ENCODE assay signal across 15 cellular contexts in the genomic region with DNA sequence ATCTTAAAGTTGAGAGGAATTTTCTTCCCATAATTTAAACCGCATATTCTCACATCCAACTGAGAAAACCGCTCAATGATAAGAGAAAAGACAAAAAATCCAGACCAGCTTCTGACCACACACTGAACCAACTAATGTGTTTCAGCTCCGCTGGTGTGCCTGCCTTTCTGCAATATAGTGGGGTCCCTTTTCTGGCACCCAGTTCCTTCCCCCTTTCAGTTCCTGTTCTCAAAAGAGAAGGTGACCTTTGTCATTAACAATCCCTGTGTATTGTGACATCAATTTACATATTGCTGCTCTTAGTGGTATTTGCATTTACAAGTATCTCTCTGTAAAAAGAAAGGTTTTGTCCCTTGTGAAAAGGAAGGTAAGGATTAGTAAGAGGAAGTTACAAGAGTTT. TPM values are rescaled to one million over a fixed set of nuclear protein-coding genes. Genes with fewer than 3 reads are reported as not detected.
DNase-seq lines count a peak whose midpoint lies in the region; ATAC-seq, FAIRE-seq and TF ChIP-seq lines count a peak whose summit lies in the region.
"Had no signal": no experiment of that assay in that cellular context is flagged by ENCODE, and none has a peak within 500 bp of the region (broad histone marks: within the 10 kb centered on the region; RNA-seq: fewer than 3 reads in every experiment).

No MANE protein-coding gene starts in this region.

- ATAC-seq in GM18511 (IDR thresholded peaks at IDR 0.05; ENCODE audit: unreplicated experiment): peak; percentile 98
- peak; percentile 95 for ATAC-seq in GM21529 (IDR thresholded peaks at IDR 0.05; ENCODE audit: unreplicated experiment)
- ATAC-seq in HG03439 (IDR thresholded peaks at IDR 0.05; ENCODE audit: unreplicated experiment): peak; percentile 86
- ATAC-seq in activated T-helper 17 cell treated with anti-CD3 and anti-CD28 coated beads, Interleukin-2, amount 50 U/mL, for 72 hours (replicated peaks): no peak
- ATAC-seq: K562 had no signal

- peaks cover 44% of the 10 kb centered on the region for H3K4me1 Mint-ChIP-seq in dendritic cell treated with granulocyte-macrophage colony-stimulating factor and Interleukin-4, amounts not matched to agents 40 ng/mL and 50 ng/mL, for 4 days (ENCODE audit: low read depth)
- H3K4me1 Mint-ChIP-seq in activated T-helper 17 cell treated with anti-CD3 and anti-CD28 coated beads, Interleukin-2, amount 50 U/mL, for 72 hours: no peaks in the 10 kb centered on the region
- H3K4me1 Mint-ChIP-seq in HFFc6 (ENCODE audit: low read depth): no peaks in the 10 kb centered on the region

- H3K9me3 Mint-ChIP-seq in dendritic cell treated with granulocyte-macrophage colony-stimulating factor and Interleukin-4, amounts not matched to agents 40 ng/mL and 50 ng/mL, for 4 days: no peaks in the 10 kb centered on the region
- H3K9me3 Mint-ChIP-seq in activated T-helper 17 cell treated with anti-CD3 and anti-CD28 coated beads, Interleukin-2, amount 50 U/mL, for 72 hours: no peaks in the 10 kb centered on the region
- peaks cover 45% of the 10 kb centered on the region for H3K9me3 Mint-ChIP-seq in HFFc6
- H3K9me3 Mint-ChIP-seq: activated naive CD4-positive, alpha-beta T cell treated with anti-CD3 and anti-CD28 coated beads for 36 hours; CD4-positive, alpha-beta T cell; nephron progenitor cell had no signal

- peaks cover 8% of the 10 kb centered on the region for H3K27me3 Mint-ChIP-seq in dendritic cell treated with granulocyte-macrophage colony-stimulating factor and Interleukin-4, amounts not matched to agents 40 ng/mL and 50 ng/mL, for 4 days
- no peaks in the 10 kb centered on the region for H3K27me3 Mint-ChIP-seq in activated T-helper 17 cell treated with anti-CD3 and anti-CD28 coated beads, Interleukin-2, amount 50 U/mL, for 72 hours
- H3K27me3 Mint-ChIP-seq in HFFc6 (ENCODE audit: insufficient read depth): peaks cover 3% of the 10 kb centered on the region
- H3K27me3 Mint-ChIP-seq: CD4-positive, alpha-beta T cell had no signal

- no peak for TF ChIP-seq CTCF in HFFc6 (IDR thresholded peaks at IDR 0.05)

- H3K36me3 Mint-ChIP-seq in dendritic cell treated with granulocyte-macrophage colony-stimulating factor and Interleukin-4, amounts not matched to agents 40 ng/mL and 50 ng/mL, for 4 days (ENCODE audit: low read depth): no peaks in the 10 kb centered on the region
- no peaks in the 10 kb centered on the region for H3K36me3 Mint-ChIP-seq in activated T-helper 17 cell treated with anti-CD3 and anti-CD28 coated beads, Interleukin-2, amount 50 U/mL, for 72 hours (ENCODE audit: low read depth)
- no peaks in the 10 kb centered on the region for H3K36me3 Mint-ChIP-seq in HFFc6 (ENCODE audit: low read depth)

- no peak for DNase-seq in HTR-8/SVneo (ENCODE audit: insufficient read length, low spot score)
- DNase-seq in T1000 (lab: John Stamatoyannopoulos, UW): no peak
- DNase-seq in HFFc6: no peak
- DNase-seq: activated naive CD4-positive, alpha-beta T cell treated with anti-CD3 and anti-CD28 coated beads for 36 hours; CD4-positive, alpha-beta T cell; hippocampal formation; nephron progenitor cell; stimulated activated CD4-positive, alpha-beta T cell treated with anti-CD3 and anti-CD28 coated beads, Interleukin-2, amount 100 ng/mL, for 24 hours; WERI-Rb-1 had no signal

- H3K4me3 Mint-ChIP-seq in dendritic cell treated with granulocyte-macrophage colony-stimulating factor and Interleukin-4, amounts not matched to agents 40 ng/mL and 50 ng/mL, for 4 days: peak overlapping the region; percentile 26
- no peak overlapping the region for H3K4me3 Mint-ChIP-seq in activated T-helper 17 cell treated with anti-CD3 and anti-CD28 coated beads, Interleukin-2, amount 50 U/mL, for 72 hours
- H3K4me3 Mint-ChIP-seq in HFFc6: no peak overlapping the region
- H3K4me3 Mint-ChIP-seq: activated naive CD4-positive, alpha-beta T cell treated with anti-CD3 and anti-CD28 coated beads for 36 hours; CD4-positive, alpha-beta T cell; nephron progenitor cell had no signal

- FAIRE-seq in HTR-8/SVneo (lab: Jason Lieb, UNC): no peak
- FAIRE-seq: K562 had no signal

- peak overlapping the region; percentile 30 for H3K27ac Mint-ChIP-seq in dendritic cell treated with granulocyte-macrophage colony-stimulating factor and Interleukin-4, amounts not matched to agents 40 ng/mL and 50 ng/mL, for 4 days
- H3K27ac Mint-ChIP-seq in activated T-helper 17 cell treated with anti-CD3 and anti-CD28 coated beads, Interleukin-2, amount 50 U/mL, for 72 hours: no peak overlapping the region
- no peak overlapping the region for H3K27ac Mint-ChIP-seq in HFFc6
- H3K27ac Mint-ChIP-seq: activated naive CD4-positive, alpha-beta T cell treated with anti-CD3 and anti-CD28 coated beads for 36 hours; CD4-positive, alpha-beta T cell; nephron progenitor cell had no signal

- intact Hi-C loops in dendritic cell treated with granulocyte-macrophage colony-stimulating factor and Interleukin-4, amounts not matched to agents 40 ng/mL and 50 ng/mL, for 4 days (cut with micrococcal nuclease): no loop called here

RNA-seq across cellular contexts. Expression of gene PPP1R17, which starts 1.3 kb away (rescaled TPM):
- not detected for total RNA-seq in activated T-helper 17 cell treated with anti-CD3 and anti-CD28 coated beads, Interleukin-2, amount 50 U/mL, for 72 hours
- not detected for total RNA-seq in HFFc6 (2021; fragmentation: NEBNext Ultra II Directional; extraction: Animal tissue kit (Norgen Biotek cat#: 25700))
- total RNA-seq: activated naive CD4-positive, alpha-beta T cell treated with anti-CD3 and anti-CD28 coated beads for 36 hours; CD4-positive, alpha-beta T cell; K562 had no signal
